In the genomic region with DNA sequence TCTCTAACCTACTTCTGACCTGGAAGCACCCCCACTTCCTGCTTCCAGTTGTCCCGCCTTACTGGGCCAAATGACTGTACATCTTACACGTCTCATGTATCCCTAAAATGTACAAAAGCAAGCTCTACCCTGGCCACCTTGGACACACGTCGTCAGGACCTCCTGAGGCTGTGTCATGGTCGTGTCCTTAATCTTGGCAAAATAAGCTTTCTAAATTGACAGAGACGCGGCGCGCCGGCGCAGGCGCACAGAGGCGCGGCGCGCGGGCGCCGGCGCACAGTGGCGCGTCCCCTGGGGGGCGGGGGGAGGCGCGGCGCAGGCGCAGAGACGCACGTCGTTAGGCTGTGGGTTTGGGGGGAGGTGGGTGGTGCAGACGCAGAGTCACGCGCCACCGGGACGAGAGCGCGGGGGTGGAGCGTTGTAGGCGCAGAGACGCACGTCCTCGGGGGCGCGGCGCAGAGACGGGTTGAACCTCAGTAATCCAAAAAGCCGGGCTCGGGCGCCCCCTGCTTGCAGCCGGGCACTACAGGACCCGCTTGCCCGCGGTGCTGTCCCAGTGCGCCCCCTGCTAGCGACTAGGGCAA, we compare ENCODE assay signal across 12 cellular contexts. TPM values are rescaled to one million over a fixed set of nuclear protein-coding genes. Genes with fewer than 3 reads are reported as not detected.
DNase-seq lines count a peak whose midpoint lies in the region; ATAC-seq and TF ChIP-seq lines count a peak whose summit lies in the region.
"Not testable (repeated sequence)": the region's sequence is repeated elsewhere in the genome, so short reads cannot be mapped to it uniquely, and the experiment has no call there.
"Had no signal": no experiment of that assay in that cellular context is flagged by ENCODE, and none has a peak within 500 bp of the region (broad histone marks: within the 10 kb centered on the region; RNA-seq: fewer than 3 reads in every experiment).

No MANE protein-coding gene starts in this region.

- H3K9ac ChIP-seq in smooth muscle cell (ENCODE audit: low read depth): not testable (repeated sequence)

- not testable (repeated sequence) for H2AFZ ChIP-seq in smooth muscle cell (ENCODE audit: low read depth)

- not testable (repeated sequence) for H3K36me3 ChIP-seq in right lobe of liver; smooth muscle cell (ENCODE audit: low read depth)

- DNase-seq in HFF-Myc (ENCODE audit: extremely low read depth, low read depth); smooth muscle cell (lab: John Stamatoyannopoulos, UW; ENCODE audit: unreplicated experiment): not testable (repeated sequence)
- peak; percentile 50 for DNase-seq in activated CD8-positive, alpha-beta memory T cell treated with anti-CD3 and anti-CD28 coated beads, Interleukin-2, amount 50 U/mL, for 48 hours
- peak; percentile 20 for DNase-seq in fibroblast of mammary gland (ENCODE audit: low read depth)
- peak; percentile 29 to 43 (median 39) for DNase-seq in right lobe of liver

- not testable (repeated sequence) for H3K4me3 ChIP-seq in HFF-Myc (replicated peaks; ENCODE audit: low read depth, low read length); fibroblast of mammary gland (ENCODE audit: control insufficient read depth, low read depth, low read length); right lobe of liver; smooth muscle cell

- TF ChIP-seq CTCF in HFF-Myc (IDR thresholded peaks at IDR 0.05; ENCODE audit: low read depth, low read length, missing control alignments): peak; percentile 7
- not testable (repeated sequence) for TF ChIP-seq CTCF in fibroblast of mammary gland (conservative IDR thresholded peaks at IDR 0.05; ENCODE audit: control insufficient read depth, insufficient read depth, low read depth, low read length); right lobe of liver (IDR thresholded peaks at IDR 0.05)
- TF ChIP-seq CTCF in smooth muscle cell (IDR thresholded peaks at IDR 0.05; ENCODE audit: borderline replicate concordance, insufficient read depth, poor library complexity, severe bottlenecking): peak; percentile 2

- H4K20me1 ChIP-seq in smooth muscle cell (ENCODE audit: low read depth): not testable (repeated sequence)

- not testable (repeated sequence) for H3K27ac ChIP-seq in right lobe of liver; smooth muscle cell (ENCODE audit: low read depth)

- not testable (repeated sequence) for H3K27me3 ChIP-seq in right lobe of liver; smooth muscle cell (ENCODE audit: low read depth)

- WGBS in right lobe of liver (ENCODE audit: insufficient coverage, low coverage, low lambda C conversion rate, missing lambda C conversion rate): 83% methylated on average over 40 of the region's 55 CpGs
- 96% methylated on average over 45 of the region's 55 CpGs for whole genome bisulfite sequencing in smooth muscle cell (ENCODE audit: low lambda C conversion rate)

- H3K79me2 ChIP-seq in smooth muscle cell (ENCODE audit: low read depth): not testable (repeated sequence)

- TF ChIP-seq POLR2A in right lobe of liver (IDR thresholded peaks at IDR 0.05): not testable (repeated sequence)

- not testable (repeated sequence) for H3F3A ChIP-seq in smooth muscle cell (ENCODE audit: low read depth)

- not testable (repeated sequence) for H3K9me3 ChIP-seq in right lobe of liver; smooth muscle cell (replicated peaks; ENCODE audit: low read depth)

- intact Hi-C loops in right lobe of liver (cut with DNase I): not testable (repeated sequence)

- H3K4me1 ChIP-seq in right lobe of liver; smooth muscle cell (ENCODE audit: low read depth): not testable (repeated sequence)

- peak; percentile 63 for ATAC-seq in GM18867 (IDR thresholded peaks at IDR 0.05; ENCODE audit: unreplicated experiment)
- peak; percentile 4 for ATAC-seq in HG03571 (IDR thresholded peaks at IDR 0.05; ENCODE audit: unreplicated experiment)
- peak; percentile 33 to 48 (median 46) for ATAC-seq in right lobe of liver

- not testable (repeated sequence) for H3K4me2 ChIP-seq in smooth muscle cell

RNA-seq across cellular contexts. Expression of a gene that starts 3.6 kb away (rescaled TPM):
- not detected for total RNA-seq in right lobe of liver
- not detected in 2 replicates for total RNA-seq in smooth muscle cell
- not detected in 2 replicates for polyA plus RNA-seq in smooth muscle cell
- total RNA-seq: ascending aorta, H4, IMR-90, RPMI7951, suprapubic skin had no signal
- polyA plus RNA-seq: IMR-90 had no signal

RNA-seq across cellular contexts. Expression of a gene that starts 17.9 kb away (rescaled TPM):
- total RNA-seq in right lobe of liver (10 to 100 TPM; 17.2 to 28.9 (median 24.8) TPM), smooth muscle cell (31.3 and 40.5 TPM in 2 replicates)
- polyA plus RNA-seq in smooth muscle cell: 92.5 and 97.4 TPM in 2 replicates

RNA-seq across cellular contexts. Expression of a gene that starts 18.2 kb away (rescaled TPM):
- total RNA-seq in right lobe of liver (10 to 100 TPM; 29.7 to 54.0 (median 32.4) TPM), smooth muscle cell (71.2 and 118 TPM in 2 replicates)
- 120 and 121 TPM in 2 replicates for polyA plus RNA-seq in smooth muscle cell

RNA-seq across cellular contexts. Expression of a gene that starts 46.9 kb away (rescaled TPM):
- 10 to 100 TPM in 5 of 6 experiments, 1 to 10 TPM in 1; 9.2 to 22.0 (median 15.5) TPM for total RNA-seq in right lobe of liver
- 10.8 and 13.0 TPM in 2 replicates for total RNA-seq in smooth muscle cell
- polyA plus RNA-seq in smooth muscle cell: 19.8 and 22.6 TPM in 2 replicates

RNA-seq across cellular contexts. Expression of a gene that starts 47.5 kb away (rescaled TPM):
- total RNA-seq in right lobe of liver (10 to 100 TPM; 46.1 to 71.5 (median 48.7) TPM), smooth muscle cell (77.4 and 79.2 TPM in 2 replicates)
- 173 and 200 TPM in 2 replicates for polyA plus RNA-seq in smooth muscle cell

Comparison
In these comparisons a context has a peak if more than half of its experiments do, and no peak if none do; other contexts are left out.
1. ATAC-seq: peak in every context shown above with its lines; median percentile 63 in GM18867; 46 in right lobe of liver; 4 in HG03571.